In the genomic region with DNA sequence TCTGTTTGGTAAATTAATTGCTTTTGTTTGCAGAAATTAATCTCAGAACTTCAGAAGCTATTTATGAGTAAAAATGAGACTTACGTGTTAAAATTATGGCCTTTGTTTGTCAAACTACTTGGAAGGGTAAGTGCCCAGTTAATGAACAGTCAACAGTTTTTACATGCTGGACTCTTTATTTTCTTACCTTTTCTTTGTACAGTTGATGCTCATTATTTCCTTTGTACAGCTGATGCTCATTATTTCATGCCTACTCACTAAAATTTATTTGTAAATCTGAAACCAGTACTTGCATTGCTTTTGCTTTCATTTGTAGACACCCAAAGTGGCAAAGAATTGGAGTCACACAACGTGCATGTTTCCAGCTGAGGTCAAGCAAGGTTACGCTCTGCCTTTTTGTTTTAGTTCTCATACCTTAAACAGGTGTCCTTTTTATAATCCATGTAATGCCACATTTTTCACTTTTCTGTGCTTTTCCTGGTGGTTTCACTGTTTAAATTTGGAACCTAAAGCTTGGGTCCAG, we compare ENCODE assay signal across 12 cellular contexts. TPM values are rescaled to one million over a fixed set of nuclear protein-coding genes. Genes with fewer than 3 reads are reported as not detected.
DNase-seq lines count a peak whose midpoint lies in the region; ATAC-seq and TF ChIP-seq lines count a peak whose summit lies in the region.
"Had no signal": no experiment of that assay in that cellular context is flagged by ENCODE, and none has a peak within 500 bp of the region (broad histone marks: within the 10 kb centered on the region; RNA-seq: fewer than 3 reads in every experiment).

No MANE protein-coding gene starts in this region.

- no peaks in the 10 kb centered on the region for H3K4me1 ChIP-seq in tibial artery

- H3K27me3 Mint-ChIP-seq in T-helper 17 cell: no peaks in the 10 kb centered on the region

- H3K27ac Mint-ChIP-seq in T-helper 17 cell: peak overlapping the region; percentile 89

- peaks cover 38% of the 10 kb centered on the region for H3K4me1 Mint-ChIP-seq in T-helper 17 cell

- DNase-seq in GM12864 (ENCODE audit: low read depth) (peak; percentile 1), T-helper 17 cell (no peak), tibial artery (no peak), NCI-H146 (lab: John Stamatoyannopoulos, UW) (no peak), NCI-H187 treated with DMSO at 0.1 percent for 48 hours (lab: John Stamatoyannopoulos, UW) (no peak), NCI-H2196 treated with DMSO at 0.1 percent for 48 hours (lab: John Stamatoyannopoulos, UW; ENCODE audit: unreplicated experiment) (no peak)
- DNase-seq: left ventricle myocardium superior, NCI-H1694, SW 1271 had no signal

- no peak overlapping the region for H3K4me3 ChIP-seq in GM12864 (ENCODE audit: low read depth, low read length)
- H3K4me3 ChIP-seq in tibial artery: no peak overlapping the region
- H3K4me3 ChIP-seq: esophagus muscularis mucosa had no signal

- ATAC-seq in GM19324 (IDR thresholded peaks at IDR 0.05; ENCODE audit: low FRiP score, unreplicated experiment) (peak; percentile 70), HG02885 (IDR thresholded peaks at IDR 0.05; ENCODE audit: poor library complexity, unreplicated experiment) (peak; percentile 80), T-helper 17 cell (no peak)
- ATAC-seq: left ventricle myocardium superior had no signal

- peaks cover 8% of the 10 kb centered on the region for H3K36me3 Mint-ChIP-seq in T-helper 17 cell (ENCODE audit: low read depth)

- no peaks in the 10 kb centered on the region for H3K27me3 ChIP-seq in tibial artery
- H3K27me3 ChIP-seq: esophagus muscularis mucosa had no signal

- no peak overlapping the region for H3K27ac ChIP-seq in tibial artery
- H3K27ac ChIP-seq: esophagus muscularis mucosa had no signal

- intact Hi-C loops in tibial artery (cut with DNase I; ENCODE audit: low total_unique reads): no loop called here

- TF ChIP-seq CTCF in GM12864 (IDR thresholded peaks at IDR 0.05; ENCODE audit: low read depth, low read length, missing control alignments): no peak
- no peak for TF ChIP-seq CTCF in tibial artery (IDR thresholded peaks at IDR 0.05)

- H3K9me3 ChIP-seq in T-helper 17 cell (ENCODE audit: control insufficient read depth, low read length, poor library complexity, severe bottlenecking) (no peaks in the 10 kb centered on the region), tibial artery (no peaks in the 10 kb centered on the region)
- H3K9me3 ChIP-seq: esophagus muscularis mucosa had no signal

- peaks cover 52 to 64% (median 53%) of the 10 kb centered on the region in 3 donors for H3K36me3 ChIP-seq in tibial artery

- no peak overlapping the region for H3K4me3 Mint-ChIP-seq in T-helper 17 cell

RNA-seq across cellular contexts. Expression of a gene that starts 13.3 kb away (rescaled TPM):
- total RNA-seq in T-helper 17 cell: 10 to 100 TPM; 37.7 to 56.1 TPM
